12 cellular contexts compared by ENCODE assay signal in the genomic region with DNA sequence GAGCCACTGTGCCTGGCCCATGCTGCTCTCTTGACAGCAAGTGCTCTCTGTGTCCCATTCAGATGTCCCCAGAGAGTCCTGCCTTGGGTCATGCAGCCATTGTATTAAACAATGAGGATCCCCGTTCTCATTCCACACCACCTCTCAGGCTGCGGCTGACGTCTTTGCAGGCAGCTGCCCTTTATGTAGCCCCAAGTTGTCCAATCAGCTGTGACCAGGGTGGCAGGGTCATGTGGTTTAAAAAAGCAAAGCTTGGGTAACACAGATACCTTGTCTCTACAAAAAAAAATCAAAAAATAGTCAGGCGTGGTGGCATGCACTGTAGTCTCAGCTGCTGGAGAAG. TPM values are rescaled to one million over a fixed set of nuclear protein-coding genes. Genes with fewer than 3 reads are reported as not detected.
DNase-seq lines count a peak whose midpoint lies in the region; ATAC-seq and TF ChIP-seq lines count a peak whose summit lies in the region.
"Had no signal": no experiment of that assay in that cellular context is flagged by ENCODE, and none has a peak within 500 bp of the region (broad histone marks: within the 10 kb centered on the region; RNA-seq: fewer than 3 reads in every experiment).

No MANE protein-coding gene starts in this region.

- no peaks in the 10 kb centered on the region for H3K9me3 ChIP-seq in thoracic aorta
- H3K9me3 ChIP-seq: A549, upper lobe of right lung had no signal

- H3K36me3 Mint-ChIP-seq in stimulated activated naive CD8-positive, alpha-beta T cell treated with anti-CD3 and anti-CD28 coated beads, Interleukin-15, Interleukin-2, amounts not matched to agents 100 ng/mL and 50 ng/mL, for 24 hours (ENCODE audit: low read depth): peaks cover 4% of the 10 kb centered on the region

- no peak overlapping the region for H3K27ac Mint-ChIP-seq in stimulated activated naive CD8-positive, alpha-beta T cell treated with anti-CD3 and anti-CD28 coated beads, Interleukin-15, Interleukin-2, amounts not matched to agents 100 ng/mL and 50 ng/mL, for 24 hours
- H3K27ac Mint-ChIP-seq in stimulated activated naive CD8-positive, alpha-beta T cell treated with anti-CD3 and anti-CD28 coated beads, Interleukin-15, amount 100 ng/mL, for 72 hours: no peak overlapping the region

- no peak for DNase-seq in stimulated activated naive CD8-positive, alpha-beta T cell treated with anti-CD3 and anti-CD28 coated beads, Interleukin-15, amount 100 ng/mL, for 72 hours
- no peak for DNase-seq in thoracic aorta (ENCODE audit: low spot score)
- DNase-seq in T-helper 9 cell: no peak
- DNase-seq in NCI-H69 (lab: John Stamatoyannopoulos, UW): no peak
- DNase-seq in OCI-M1 (lab: John Stamatoyannopoulos, UW): no peak
- DNase-seq: activated T-cell treated with anti-CD3 and anti-CD28 coated beads, Interleukin-2, amount 50 U/mL, for 4 hours; caudate nucleus; upper lobe of right lung had no signal

- ATAC-seq in stimulated activated naive CD8-positive, alpha-beta T cell treated with anti-CD3 and anti-CD28 coated beads, Interleukin-15, amount 100 ng/mL, for 72 hours: no peak
- peak; percentile 25 for ATAC-seq in HG02588 (IDR thresholded peaks at IDR 0.05; ENCODE audit: unreplicated experiment)
- peak; percentile 23 for ATAC-seq in HG03460 (IDR thresholded peaks at IDR 0.05; ENCODE audit: unreplicated experiment)
- no peak for ATAC-seq in thoracic aorta (ENCODE audit: insufficient number of reproducible peaks, low FRiP score, low read depth)
- ATAC-seq: A549 had no signal

- H3K36me3 ChIP-seq in thoracic aorta: no peaks in the 10 kb centered on the region
- H3K36me3 ChIP-seq: upper lobe of right lung had no signal

- H3K27me3 ChIP-seq in thoracic aorta (replicated peaks; ENCODE audit: insufficient read depth): no peaks in the 10 kb centered on the region
- H3K27me3 ChIP-seq: upper lobe of right lung had no signal

- H3K4me3 Mint-ChIP-seq in stimulated activated naive CD8-positive, alpha-beta T cell treated with anti-CD3 and anti-CD28 coated beads, Interleukin-15, Interleukin-2, amounts not matched to agents 100 ng/mL and 50 ng/mL, for 24 hours: peak overlapping the region; percentile 20
- H3K4me3 Mint-ChIP-seq in stimulated activated naive CD8-positive, alpha-beta T cell treated with anti-CD3 and anti-CD28 coated beads, Interleukin-15, amount 100 ng/mL, for 72 hours: peak overlapping the region in 1 of 2 donors; percentile 67

- H3K9me3 Mint-ChIP-seq in stimulated activated naive CD8-positive, alpha-beta T cell treated with anti-CD3 and anti-CD28 coated beads, Interleukin-15, Interleukin-2, amounts not matched to agents 100 ng/mL and 50 ng/mL, for 24 hours: no peaks in the 10 kb centered on the region
- peaks cover 0 to 8% of the 10 kb centered on the region in 2 donors for H3K9me3 Mint-ChIP-seq in stimulated activated naive CD8-positive, alpha-beta T cell treated with anti-CD3 and anti-CD28 coated beads, Interleukin-15, amount 100 ng/mL, for 72 hours
- H3K9me3 Mint-ChIP-seq: activated T-cell treated with anti-CD3 and anti-CD28 coated beads, Interleukin-2, amount 50 U/mL, for 4 hours had no signal

- H3K4me1 ChIP-seq in thoracic aorta (ENCODE audit: control insufficient read depth in 1 of 2, low read depth in 2 of 2): peaks cover 41 to 54% of the 10 kb centered on the region in 2 donors

- no peak for TF ChIP-seq CTCF in thoracic aorta (IDR thresholded peaks at IDR 0.05)

- no peaks in the 10 kb centered on the region for H3K27me3 Mint-ChIP-seq in stimulated activated naive CD8-positive, alpha-beta T cell treated with anti-CD3 and anti-CD28 coated beads, Interleukin-15, Interleukin-2, amounts not matched to agents 100 ng/mL and 50 ng/mL, for 24 hours
- H3K27me3 Mint-ChIP-seq in stimulated activated naive CD8-positive, alpha-beta T cell treated with anti-CD3 and anti-CD28 coated beads, Interleukin-15, amount 100 ng/mL, for 72 hours: no peaks in the 10 kb centered on the region

- H3K4me3 ChIP-seq in thoracic aorta: peak overlapping the region; percentile 72
- H3K4me3 ChIP-seq: A549, upper lobe of right lung had no signal

- H3K4me1 Mint-ChIP-seq in stimulated activated naive CD8-positive, alpha-beta T cell treated with anti-CD3 and anti-CD28 coated beads, Interleukin-15, Interleukin-2, amounts not matched to agents 100 ng/mL and 50 ng/mL, for 24 hours (ENCODE audit: low read depth): peaks cover 54% of the 10 kb centered on the region
- peaks cover 45% of the 10 kb centered on the region for H3K4me1 Mint-ChIP-seq in stimulated activated naive CD8-positive, alpha-beta T cell treated with anti-CD3 and anti-CD28 coated beads, Interleukin-15, amount 100 ng/mL, for 72 hours

- no peak overlapping the region for H3K27ac ChIP-seq in thoracic aorta
- H3K27ac ChIP-seq: A549, upper lobe of right lung had no signal

RNA-seq across cellular contexts. Expression of a gene that starts 13.2 kb away (rescaled TPM):
- 10 to 100 TPM; 29.1 to 44.9 TPM for total RNA-seq in thoracic aorta

Comparison
In these comparisons a context has a peak if more than half of its experiments do, and no peak if none do; other contexts are left out.
1. ATAC-seq: peak in HG02588 (single experiment) and HG03460 (single experiment); none in stimulated activated naive CD8-positive, alpha-beta T cell treated with anti-CD3 and anti-CD28 coated beads, Interleukin-15, amount 100 ng/mL, for 72 hours (single experiment) and thoracic aorta (single experiment).